In genomic region chr1:211885746-211886522, GRCh38 we compare ENCODE assay signal across 1 cellular context.
TF ChIP-seq lines count a peak whose summit lies in the region.

No MANE protein-coding gene starts in this region.

TF ChIP-seq in HepG2, 621 proteins besides CTCF, POLR2A, EP300 and RAD21 (continued from another document and continues in another):
- TF ChIP-seq, protein P1, sequence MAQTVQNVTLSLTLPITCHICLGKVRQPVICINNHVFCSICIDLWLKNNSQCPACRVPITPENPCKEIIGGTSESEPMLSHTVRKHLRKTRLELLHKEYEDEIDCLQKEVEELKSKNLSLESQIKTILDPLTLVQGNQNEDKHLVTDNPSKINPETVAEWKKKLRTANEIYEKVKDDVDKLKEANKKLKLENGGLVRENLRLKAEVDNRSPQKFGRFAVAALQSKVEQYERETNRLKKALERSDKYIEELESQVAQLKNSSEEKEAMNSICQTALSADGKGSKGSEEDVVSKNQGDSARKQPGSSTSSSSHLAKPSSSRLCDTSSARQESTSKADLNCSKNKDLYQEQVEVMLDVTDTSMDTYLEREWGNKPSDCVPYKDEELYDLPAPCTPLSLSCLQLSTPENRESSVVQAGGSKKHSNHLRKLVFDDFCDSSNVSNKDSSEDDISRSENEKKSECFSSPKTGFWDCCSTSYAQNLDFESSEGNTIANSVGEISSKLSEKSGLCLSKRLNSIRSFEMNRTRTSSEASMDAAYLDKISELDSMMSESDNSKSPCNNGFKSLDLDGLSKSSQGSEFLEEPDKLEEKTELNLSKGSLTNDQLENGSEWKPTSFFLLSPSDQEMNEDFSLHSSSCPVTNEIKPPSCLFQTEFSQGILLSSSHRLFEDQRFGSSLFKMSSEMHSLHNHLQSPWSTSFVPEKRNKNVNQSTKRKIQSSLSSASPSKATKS (CRISPR knock-in tag; IDR thresholded peaks at IDR 0.05): no peak
- TF ChIP-seq, protein P2, sequence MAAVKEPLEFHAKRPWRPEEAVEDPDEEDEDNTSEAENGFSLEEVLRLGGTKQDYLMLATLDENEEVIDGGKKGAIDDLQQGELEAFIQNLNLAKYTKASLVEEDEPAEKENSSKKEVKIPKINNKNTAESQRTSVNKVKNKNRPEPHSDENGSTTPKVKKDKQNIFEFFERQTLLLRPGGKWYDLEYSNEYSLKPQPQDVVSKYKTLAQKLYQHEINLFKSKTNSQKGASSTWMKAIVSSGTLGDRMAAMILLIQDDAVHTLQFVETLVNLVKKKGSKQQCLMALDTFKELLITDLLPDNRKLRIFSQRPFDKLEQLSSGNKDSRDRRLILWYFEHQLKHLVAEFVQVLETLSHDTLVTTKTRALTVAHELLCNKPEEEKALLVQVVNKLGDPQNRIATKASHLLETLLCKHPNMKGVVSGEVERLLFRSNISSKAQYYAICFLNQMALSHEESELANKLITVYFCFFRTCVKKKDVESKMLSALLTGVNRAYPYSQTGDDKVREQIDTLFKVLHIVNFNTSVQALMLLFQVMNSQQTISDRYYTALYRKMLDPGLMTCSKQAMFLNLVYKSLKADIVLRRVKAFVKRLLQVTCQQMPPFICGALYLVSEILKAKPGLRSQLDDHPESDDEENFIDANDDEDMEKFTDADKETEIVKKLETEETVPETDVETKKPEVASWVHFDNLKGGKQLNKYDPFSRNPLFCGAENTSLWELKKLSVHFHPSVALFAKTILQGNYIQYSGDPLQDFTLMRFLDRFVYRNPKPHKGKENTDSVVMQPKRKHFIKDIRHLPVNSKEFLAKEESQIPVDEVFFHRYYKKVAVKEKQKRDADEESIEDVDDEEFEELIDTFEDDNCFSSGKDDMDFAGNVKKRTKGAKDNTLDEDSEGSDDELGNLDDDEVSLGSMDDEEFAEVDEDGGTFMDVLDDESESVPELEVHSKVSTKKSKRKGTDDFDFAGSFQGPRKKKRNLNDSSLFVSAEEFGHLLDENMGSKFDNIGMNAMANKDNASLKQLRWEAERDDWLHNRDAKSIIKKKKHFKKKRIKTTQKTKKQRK (IDR thresholded peaks at IDR 0.05; ENCODE audit: low read length): no peak
- no peak for TF ChIP-seq ZNF777 (CRISPR knock-in tag; IDR thresholded peaks at IDR 0.05)
- no peak for TF ChIP-seq HOXA9 (CRISPR knock-in tag; IDR thresholded peaks at IDR 0.05; ENCODE audit: borderline replicate concordance)
- TF ChIP-seq NR2F2 (IDR thresholded peaks at IDR 0.05; ENCODE audit: borderline replicate concordance, low read depth): peak; percentile 91
- no peak for TF ChIP-seq HIVEP1 (CRISPR knock-in tag; IDR thresholded peaks at IDR 0.05)
- no peak; the same call in 1 of the 2 replicates for TF ChIP-seq MTA1 (CRISPR knock-in tag; IDR thresholded peaks at IDR 0.05; ENCODE audit: borderline replicate concordance)
- TF ChIP-seq ZSCAN12 (CRISPR knock-in tag; IDR thresholded peaks at IDR 0.05): no peak
- TF ChIP-seq ZNF44 (CRISPR knock-in tag; IDR thresholded peaks at IDR 0.05): no peak
- no peak; the same call in 1 of the 2 replicates for TF ChIP-seq FOXO1 (CRISPR knock-in tag; IDR thresholded peaks at IDR 0.05)
- TF ChIP-seq AKAP8 (CRISPR knock-in tag; IDR thresholded peaks at IDR 0.05): no peak
- TF ChIP-seq, protein P3, sequence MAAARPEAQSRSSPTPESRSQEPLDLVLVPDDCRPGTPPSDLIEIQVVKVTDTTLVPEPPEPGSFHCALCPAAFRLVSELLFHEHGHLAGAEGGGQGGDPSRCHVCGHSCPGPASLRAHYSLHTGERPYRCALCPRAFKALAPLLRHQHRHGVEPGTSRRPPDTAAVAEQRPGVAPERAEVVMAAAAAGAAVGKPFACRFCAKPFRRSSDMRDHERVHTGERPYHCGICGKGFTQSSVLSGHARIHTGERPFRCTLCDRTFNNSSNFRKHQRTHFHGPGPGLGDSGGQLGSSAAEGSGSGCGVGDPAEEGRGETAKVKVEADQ (CRISPR knock-in tag; IDR thresholded peaks at IDR 0.05; ENCODE audit: borderline replicate concordance): no peak
- TF ChIP-seq MXI1 (IDR thresholded peaks at IDR 0.05; ENCODE audit: borderline replicate concordance, low read depth, low read length): no peak
- peak; percentile 53; the same call in 1 of the 2 replicates for TF ChIP-seq THAP8 (CRISPR knock-in tag; IDR thresholded peaks at IDR 0.05; ENCODE audit: borderline replicate concordance)
- no peak for TF ChIP-seq ZNF256 (CRISPR knock-in tag; conservative IDR thresholded peaks at IDR 0.05)
- peak; percentile 36; the same call in 1 of the 2 replicates for TF ChIP-seq RERE (CRISPR knock-in tag; IDR thresholded peaks at IDR 0.05; ENCODE audit: low read depth)
- TF ChIP-seq, protein P4, sequence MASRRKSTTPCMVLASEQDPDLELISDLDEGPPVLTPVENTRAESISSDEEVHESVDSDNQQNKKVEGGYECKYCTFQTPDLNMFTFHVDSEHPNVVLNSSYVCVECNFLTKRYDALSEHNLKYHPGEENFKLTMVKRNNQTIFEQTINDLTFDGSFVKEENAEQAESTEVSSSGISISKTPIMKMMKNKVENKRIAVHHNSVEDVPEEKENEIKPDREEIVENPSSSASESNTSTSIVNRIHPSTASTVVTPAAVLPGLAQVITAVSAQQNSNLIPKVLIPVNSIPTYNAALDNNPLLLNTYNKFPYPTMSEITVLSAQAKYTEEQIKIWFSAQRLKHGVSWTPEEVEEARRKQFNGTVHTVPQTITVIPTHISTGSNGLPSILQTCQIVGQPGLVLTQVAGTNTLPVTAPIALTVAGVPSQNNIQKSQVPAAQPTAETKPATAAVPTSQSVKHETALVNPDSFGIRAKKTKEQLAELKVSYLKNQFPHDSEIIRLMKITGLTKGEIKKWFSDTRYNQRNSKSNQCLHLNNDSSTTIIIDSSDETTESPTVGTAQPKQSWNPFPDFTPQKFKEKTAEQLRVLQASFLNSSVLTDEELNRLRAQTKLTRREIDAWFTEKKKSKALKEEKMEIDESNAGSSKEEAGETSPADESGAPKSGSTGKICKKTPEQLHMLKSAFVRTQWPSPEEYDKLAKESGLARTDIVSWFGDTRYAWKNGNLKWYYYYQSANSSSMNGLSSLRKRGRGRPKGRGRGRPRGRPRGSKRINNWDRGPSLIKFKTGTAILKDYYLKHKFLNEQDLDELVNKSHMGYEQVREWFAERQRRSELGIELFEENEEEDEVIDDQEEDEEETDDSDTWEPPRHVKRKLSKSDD (CRISPR knock-in tag; IDR thresholded peaks at IDR 0.05; ENCODE audit: low read depth): no peak
- no peak for TF ChIP-seq ZNF782 (CRISPR knock-in tag; IDR thresholded peaks at IDR 0.05; ENCODE audit: borderline replicate concordance)
- TF ChIP-seq CEBPG (CRISPR knock-in tag; IDR thresholded peaks at IDR 0.05): peak; percentile 74
- no peak for TF ChIP-seq ZNF329 (CRISPR knock-in tag; IDR thresholded peaks at IDR 0.05; ENCODE audit: low read depth)
- TF ChIP-seq ZNF644 (CRISPR knock-in tag; IDR thresholded peaks at IDR 0.05; ENCODE audit: low read depth): peak; percentile 84
- TF ChIP-seq SALL1 (CRISPR knock-in tag; IDR thresholded peaks at IDR 0.05): peak; percentile 95
- TF ChIP-seq ZNF430 (CRISPR knock-in tag; IDR thresholded peaks at IDR 0.05): 0 out of 2 replicates have a peak, but pooled peaks have one; percentile 45
- TF ChIP-seq TAF15 (IDR thresholded peaks at IDR 0.05; ENCODE audit: low read depth, low read length, poor library complexity, severe bottlenecking): no peak
- no peak for TF ChIP-seq ZSCAN22 (CRISPR knock-in tag; IDR thresholded peaks at IDR 0.05)
- TF ChIP-seq ATF3 (CRISPR knock-in tag; IDR thresholded peaks at IDR 0.05): no peak
- TF ChIP-seq FOXC1 (CRISPR knock-in tag; IDR thresholded peaks at IDR 0.05; ENCODE audit: borderline replicate concordance): no peak
- no peak for TF ChIP-seq TGIF2 (CRISPR knock-in tag; IDR thresholded peaks at IDR 0.05)
- TF ChIP-seq RARG (CRISPR knock-in tag; IDR thresholded peaks at IDR 0.05; ENCODE audit: low read depth): no peak
- no peak for TF ChIP-seq ZNF337 (CRISPR knock-in tag; IDR thresholded peaks at IDR 0.05; ENCODE audit: borderline replicate concordance, low read depth)
- no peak for TF ChIP-seq TFDP1 (CRISPR knock-in tag; IDR thresholded peaks at IDR 0.05; ENCODE audit: borderline replicate concordance)
- TF ChIP-seq TOPORS (CRISPR knock-in tag; IDR thresholded peaks at IDR 0.05): no peak
- TF ChIP-seq ZNF580 (CRISPR knock-in tag; IDR thresholded peaks at IDR 0.05; ENCODE audit: borderline replicate concordance, low read depth): peak; percentile 26; the same call in 1 of the 2 replicates
- no peak for TF ChIP-seq ZSCAN30 (CRISPR knock-in tag; IDR thresholded peaks at IDR 0.05)
- TF ChIP-seq ATF1 (CRISPR knock-in tag; IDR thresholded peaks at IDR 0.05): peak; percentile 50; the same call in 1 of the 2 replicates
- no peak for TF ChIP-seq CBFB (CRISPR knock-in tag; IDR thresholded peaks at IDR 0.05)
- peak; percentile 73 for TF ChIP-seq BCL6 (CRISPR knock-in tag; IDR thresholded peaks at IDR 0.05)
- TF ChIP-seq ZNF713 (CRISPR knock-in tag; IDR thresholded peaks at IDR 0.05): no peak
- TF ChIP-seq, protein P5, sequence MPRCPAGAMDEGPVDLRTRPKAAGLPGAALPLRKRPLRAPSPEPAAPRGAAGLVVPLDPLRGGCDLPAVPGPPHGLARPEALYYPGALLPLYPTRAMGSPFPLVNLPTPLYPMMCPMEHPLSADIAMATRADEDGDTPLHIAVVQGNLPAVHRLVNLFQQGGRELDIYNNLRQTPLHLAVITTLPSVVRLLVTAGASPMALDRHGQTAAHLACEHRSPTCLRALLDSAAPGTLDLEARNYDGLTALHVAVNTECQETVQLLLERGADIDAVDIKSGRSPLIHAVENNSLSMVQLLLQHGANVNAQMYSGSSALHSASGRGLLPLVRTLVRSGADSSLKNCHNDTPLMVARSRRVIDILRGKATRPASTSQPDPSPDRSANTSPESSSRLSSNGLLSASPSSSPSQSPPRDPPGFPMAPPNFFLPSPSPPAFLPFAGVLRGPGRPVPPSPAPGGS (CRISPR knock-in tag; IDR thresholded peaks at IDR 0.05): no peak
- no peak for TF ChIP-seq PLRG1 (conservative IDR thresholded peaks at IDR 0.05)
- peak; percentile 35; the same call in 1 of the 2 replicates for TF ChIP-seq ZNF350 (CRISPR knock-in tag; IDR thresholded peaks at IDR 0.05; ENCODE audit: borderline replicate concordance, low read depth)
- TF ChIP-seq ZNF468 (CRISPR knock-in tag; IDR thresholded peaks at IDR 0.05): no peak
- TF ChIP-seq TBX3 (IDR thresholded peaks at IDR 0.05; ENCODE audit: borderline replicate concordance): no peak
- TF ChIP-seq, protein P6, sequence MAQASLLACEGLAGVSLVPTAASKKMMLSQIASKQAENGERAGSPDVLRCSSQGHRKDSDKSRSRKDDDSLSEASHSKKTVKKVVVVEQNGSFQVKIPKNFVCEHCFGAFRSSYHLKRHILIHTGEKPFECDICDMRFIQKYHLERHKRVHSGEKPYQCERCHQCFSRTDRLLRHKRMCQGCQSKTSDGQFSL (CRISPR knock-in tag; IDR thresholded peaks at IDR 0.05): no peak
- TF ChIP-seq, protein P7, sequence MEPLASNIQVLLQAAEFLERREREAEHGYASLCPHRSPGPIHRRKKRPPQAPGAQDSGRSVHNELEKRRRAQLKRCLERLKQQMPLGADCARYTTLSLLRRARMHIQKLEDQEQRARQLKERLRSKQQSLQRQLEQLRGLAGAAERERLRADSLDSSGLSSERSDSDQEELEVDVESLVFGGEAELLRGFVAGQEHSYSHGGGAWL (CRISPR knock-in tag; IDR thresholded peaks at IDR 0.05): no peak
